ENCODE assay signal across 1 cellular context in genomic region chr5:136053336-136054121, GRCh38.
TF ChIP-seq lines count a peak whose summit lies in the region.

No MANE protein-coding gene starts in this region.

TF ChIP-seq in HEK293, 187 proteins besides CTCF, POLR2A, EP300 and RAD21 (continued from another document and continues in another):
- no peak for TF ChIP-seq ZNF830 (tag by site-specific recombination; IDR thresholded peaks at IDR 0.05; ENCODE audit: low read depth)
- no peak for TF ChIP-seq ZNF837 (tag by site-specific recombination; IDR thresholded peaks at IDR 0.05)
- TF ChIP-seq ELK4 (IDR thresholded peaks at IDR 0.05; ENCODE audit: borderline replicate concordance, low read depth, low read length): no peak
- peak; percentile 94 for TF ChIP-seq ZNF660 (tag by site-specific recombination; IDR thresholded peaks at IDR 0.05)
- TF ChIP-seq ZBTB26 (tag by site-specific recombination; optimal IDR thresholded peaks at IDR 0.05): no peak
- TF ChIP-seq ZNF24 (tag by site-specific recombination; IDR thresholded peaks at IDR 0.05): peak; percentile 53; the same call in 1 of the 2 replicates
- peak; percentile 88 for TF ChIP-seq ZNF629 (tag by site-specific recombination; IDR thresholded peaks at IDR 0.05)
- no peak for TF ChIP-seq GFI1B (tag by site-specific recombination; IDR thresholded peaks at IDR 0.05)
- TF ChIP-seq PRDM2 (tag by site-specific recombination; IDR thresholded peaks at IDR 0.05; ENCODE audit: borderline replicate concordance): no peak
- no peak; the same call in 1 of the 2 replicates for TF ChIP-seq ZNF394 (tag by site-specific recombination; IDR thresholded peaks at IDR 0.05; ENCODE audit: borderline replicate concordance)
- TF ChIP-seq ZNF639 (tag by site-specific recombination; IDR thresholded peaks at IDR 0.05): no peak
- no peak for TF ChIP-seq ZNF776 (tag by site-specific recombination; IDR thresholded peaks at IDR 0.05; ENCODE audit: borderline replicate concordance)
- TF ChIP-seq ZBTB11 (tag by site-specific recombination; conservative IDR thresholded peaks at IDR 0.05; ENCODE audit: low read depth): no peak
- TF ChIP-seq ZNF670 (tag by site-specific recombination; IDR thresholded peaks at IDR 0.05; ENCODE audit: low read depth): no peak
- TF ChIP-seq ZIC2 (tag by site-specific recombination; IDR thresholded peaks at IDR 0.05): peak; percentile 94
- TF ChIP-seq ZBTB6 (tag by site-specific recombination; IDR thresholded peaks at IDR 0.05): no peak
- no peak for TF ChIP-seq ZNF501 (tag by site-specific recombination; IDR thresholded peaks at IDR 0.05)
- no peak for TF ChIP-seq ZNF416 (tag by site-specific recombination; IDR thresholded peaks at IDR 0.05)
- no peak for TF ChIP-seq ZNF473 (tag by site-specific recombination; IDR thresholded peaks at IDR 0.05)
- TF ChIP-seq ZNF701 (tag by site-specific recombination; IDR thresholded peaks at IDR 0.05): no peak
- TF ChIP-seq ZSCAN4 (tag by site-specific recombination; IDR thresholded peaks at IDR 0.05): no peak
- no peak for TF ChIP-seq TCF7L2 (IDR thresholded peaks at IDR 0.05; ENCODE audit: borderline replicate concordance, low read depth, low read length)
- no peak for TF ChIP-seq ZNF488 (tag by site-specific recombination; IDR thresholded peaks at IDR 0.05)
- no peak for TF ChIP-seq ZNF621 (tag by site-specific recombination; IDR thresholded peaks at IDR 0.05)
- no peak for TF ChIP-seq ZNF654 (tag by site-specific recombination; IDR thresholded peaks at IDR 0.05; ENCODE audit: low read depth)
- TF ChIP-seq REST (tag by site-specific recombination; IDR thresholded peaks at IDR 0.05): no peak
- no peak for TF ChIP-seq SALL2 (tag by site-specific recombination; IDR thresholded peaks at IDR 0.05; ENCODE audit: borderline replicate concordance)
- no peak for TF ChIP-seq ZNF510 (tag by site-specific recombination; IDR thresholded peaks at IDR 0.05; ENCODE audit: insufficient replicate concordance)
- TF ChIP-seq REPIN1 (tag by site-specific recombination; IDR thresholded peaks at IDR 0.05; ENCODE audit: low read depth): no peak
- no peak for TF ChIP-seq KLF7 (tag by site-specific recombination; IDR thresholded peaks at IDR 0.05; ENCODE audit: borderline replicate concordance)
- TF ChIP-seq ZNF223 (tag by site-specific recombination; IDR thresholded peaks at IDR 0.05): no peak
- no peak for TF ChIP-seq ZNF677 (tag by site-specific recombination; IDR thresholded peaks at IDR 0.05)
- TF ChIP-seq KLF8 (tag by site-specific recombination; IDR thresholded peaks at IDR 0.05): no peak
- TF ChIP-seq ZNF610 (tag by site-specific recombination; IDR thresholded peaks at IDR 0.05; ENCODE audit: borderline replicate concordance): no peak
- TF ChIP-seq ZBTB1 (tag by site-specific recombination; IDR thresholded peaks at IDR 0.05): no peak
